ENCODE assay signal across 32 cellular contexts in the genomic region with DNA sequence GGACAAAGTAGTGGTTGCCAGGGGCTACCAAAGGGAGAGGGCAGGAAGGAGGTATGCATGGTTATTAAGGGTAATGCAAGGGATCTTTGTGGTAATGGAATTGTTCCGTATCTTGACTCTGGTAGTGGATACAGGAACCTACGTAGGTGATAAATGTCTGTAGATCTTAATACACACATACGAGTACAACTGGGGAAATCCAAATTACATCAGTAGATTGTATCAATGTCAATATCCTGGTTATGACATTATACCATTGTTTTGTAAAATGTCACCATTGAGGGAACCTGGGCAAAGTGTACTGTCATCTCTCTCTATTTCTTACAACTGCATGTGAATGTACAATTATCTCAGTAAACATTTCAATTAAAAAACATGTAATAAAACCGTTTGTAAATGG. TPM values are rescaled to one million over a fixed set of nuclear protein-coding genes. Genes with fewer than 3 reads are reported as not detected.
DNase-seq lines count a peak whose midpoint lies in the region; ATAC-seq lines count a peak whose summit lies in the region.
"Had no signal": no experiment of that assay in that cellular context is flagged by ENCODE, and none has a peak within 500 bp of the region (broad histone marks: within the 10 kb centered on the region; RNA-seq: fewer than 3 reads in every experiment).

No MANE protein-coding gene starts in this region.

- no peak overlapping the region for H3K9ac ChIP-seq in mesenchymal stem cell (ENCODE audit: low read length)
- H3K9ac ChIP-seq: neural progenitor cell had no signal

- in situ Hi-C loops in G401 (cut with HindIII; ENCODE audit: low sequenced_read_pairs): no loop called here

- H3K4ac ChIP-seq in mesenchymal stem cell (ENCODE audit: low read depth in 1 of 2, low read length in 2 of 2): no peak overlapping the region

- H3K9me3 Mint-ChIP-seq in activated naive CD8-positive, alpha-beta T cell treated with anti-CD3 and anti-CD28 coated beads, Interleukin-2, amount 50 U/mL, for 24 hours: no peaks in the 10 kb centered on the region
- no peaks in the 10 kb centered on the region for H3K9me3 Mint-ChIP-seq in activated naive CD8-positive, alpha-beta T cell treated with anti-CD3 and anti-CD28 coated beads for 36 hours
- H3K9me3 Mint-ChIP-seq: activated CD4-positive, alpha-beta memory T cell treated with anti-CD3 and anti-CD28 coated beads, Interleukin-2, amount 10 ng/mL, durations not matched to agents 7 days and 5 days; effector memory CD8-positive, alpha-beta T cell; memory B cell; T-cell had no signal

- no peak overlapping the region for H2BK5ac ChIP-seq in mesenchymal stem cell (ENCODE audit: low read depth, low read length, poor library complexity, severe bottlenecking)

- peaks cover 11% of the 10 kb centered on the region for H3K4me1 Mint-ChIP-seq in activated naive CD8-positive, alpha-beta T cell treated with anti-CD3 and anti-CD28 coated beads, Interleukin-2, amount 50 U/mL, for 24 hours
- peaks cover 12% of the 10 kb centered on the region for H3K4me1 Mint-ChIP-seq in activated naive CD8-positive, alpha-beta T cell treated with anti-CD3 and anti-CD28 coated beads for 36 hours

- H2BK12ac ChIP-seq in mesenchymal stem cell (ENCODE audit: low read length in 2 of 2): peak overlapping the region in 1 of 2 experiments; percentile 47

- H2BK120ac ChIP-seq in mesenchymal stem cell (ENCODE audit: low read depth, low read length): no peak overlapping the region

- peak overlapping the region; percentile 20 for H3K27ac Mint-ChIP-seq in activated naive CD8-positive, alpha-beta T cell treated with anti-CD3 and anti-CD28 coated beads, Interleukin-2, amount 50 U/mL, for 24 hours
- H3K27ac Mint-ChIP-seq in activated naive CD8-positive, alpha-beta T cell treated with anti-CD3 and anti-CD28 coated beads for 36 hours: no peak overlapping the region
- H3K27ac Mint-ChIP-seq: activated CD4-positive, alpha-beta memory T cell treated with anti-CD3 and anti-CD28 coated beads, Interleukin-2, amount 10 ng/mL, durations not matched to agents 7 days and 5 days; effector memory CD8-positive, alpha-beta T cell; memory B cell; neural progenitor cell; progenitor cell of endocrine pancreas; T-cell had no signal

- no peak overlapping the region for H4K8ac ChIP-seq in mesenchymal stem cell (ENCODE audit: low read length)

- no peak for DNase-seq in activated naive CD8-positive, alpha-beta T cell treated with anti-CD3 and anti-CD28 coated beads, Interleukin-2, amount 50 U/mL, for 24 hours
- DNase-seq in activated naive CD8-positive, alpha-beta T cell treated with anti-CD3 and anti-CD28 coated beads for 36 hours: no peak
- DNase-seq in SJSA1 (ENCODE audit: low read depth in 1 of 2, low spot score in 2 of 2) (no peak), mesenchymal stem cell (no peak), cortex of kidney (lab: John Stamatoyannopoulos, UW) (no peak), G401 (ENCODE audit: low spot score) (no peak), aorta (no peak)
- DNase-seq: ACHN; activated CD4-positive, alpha-beta memory T cell treated with anti-CD3 and anti-CD28 coated beads, Interleukin-2, amount 10 ng/mL, durations not matched to agents 7 days and 5 days; activated gamma-delta T cell treated with Interleukin-2 at 50 U/mL for 16 hours; colonic mucosa; effector memory CD8-positive, alpha-beta T cell; H7; NCI-H1092; NCI-H187; NCI-H2171; NCI-H524 treated with DMSO at 0.1 percent for 48 hours; SJCRH30; stimulated activated CD4-positive, alpha-beta T cell treated with anti-CD3 and anti-CD28 coated beads, Interleukin-15, amount 100 ng/mL, for 24 hours; stimulated activated naive CD4-positive, alpha-beta T cell; T-cell; thyroid gland had no signal

- ATAC-seq in activated naive CD8-positive, alpha-beta T cell treated with anti-CD3 and anti-CD28 coated beads, Interleukin-2, amount 50 U/mL, for 24 hours: peak; percentile 77
- ATAC-seq in HG02588 (IDR thresholded peaks at IDR 0.05; ENCODE audit: unreplicated experiment) (no peak), aorta (ENCODE audit: low FRiP score) (no peak)
- ATAC-seq: effector memory CD8-positive, alpha-beta T cell; left colon; sciatic nerve; T-cell had no signal

- H3K4me1 ChIP-seq in SJSA1 (replicated peaks) (peaks cover 45% of the 10 kb centered on the region), mesenchymal stem cell (ENCODE audit: control insufficient read depth, insufficient read depth, low read depth, low read length) (peaks cover 15% of the 10 kb centered on the region), aorta (ENCODE audit: control insufficient read depth in 1 of 2, insufficient read depth in 2 of 2, low read length in 2 of 2) (no peaks in the 10 kb centered on the region)
- H3K4me1 ChIP-seq: breast epithelium, colonic mucosa, thyroid gland had no signal

- H3K27me3 ChIP-seq in SJSA1 (replicated peaks) (no peaks in the 10 kb centered on the region), mesenchymal stem cell (ENCODE audit: control insufficient read depth in 1 of 2, insufficient read depth in 1 of 2, low read length in 2 of 2) (no peaks in the 10 kb centered on the region), aorta (ENCODE audit: control insufficient read depth in 1 of 2, insufficient read depth in 2 of 2, low read length in 1 of 2) (peaks cover 0 to 2% of the 10 kb centered on the region in 2 donors)
- H3K27me3 ChIP-seq: breast epithelium, colonic mucosa, hepatocyte, neural progenitor cell, SJCRH30, thyroid gland had no signal

- no peak overlapping the region for H3K23ac ChIP-seq in mesenchymal stem cell (ENCODE audit: low read length in 2 of 2)

- H2AFZ ChIP-seq in mesenchymal stem cell (ENCODE audit: low read depth, low read length): no peak overlapping the region
- H2AFZ ChIP-seq: hepatocyte, neural progenitor cell had no signal

- no peak overlapping the region for H2AK5ac ChIP-seq in mesenchymal stem cell (ENCODE audit: low read length, severe bottlenecking)

- no peak overlapping the region for H4K91ac ChIP-seq in mesenchymal stem cell (ENCODE audit: low read length)

- H3K4me3 Mint-ChIP-seq in activated naive CD8-positive, alpha-beta T cell treated with anti-CD3 and anti-CD28 coated beads, Interleukin-2, amount 50 U/mL, for 24 hours: no peak overlapping the region
- H3K4me3 Mint-ChIP-seq in activated naive CD8-positive, alpha-beta T cell treated with anti-CD3 and anti-CD28 coated beads for 36 hours: no peak overlapping the region
- H3K4me3 Mint-ChIP-seq: activated CD4-positive, alpha-beta memory T cell treated with anti-CD3 and anti-CD28 coated beads, Interleukin-2, amount 10 ng/mL, durations not matched to agents 7 days and 5 days; effector memory CD8-positive, alpha-beta T cell; memory B cell; neural progenitor cell; T-cell had no signal

- H3K27me3 Mint-ChIP-seq in activated naive CD8-positive, alpha-beta T cell treated with anti-CD3 and anti-CD28 coated beads, Interleukin-2, amount 50 U/mL, for 24 hours: no peaks in the 10 kb centered on the region
- H3K27me3 Mint-ChIP-seq in activated naive CD8-positive, alpha-beta T cell treated with anti-CD3 and anti-CD28 coated beads for 36 hours: no peaks in the 10 kb centered on the region
- H3K27me3 Mint-ChIP-seq: activated CD4-positive, alpha-beta memory T cell treated with anti-CD3 and anti-CD28 coated beads, Interleukin-2, amount 10 ng/mL, durations not matched to agents 7 days and 5 days; memory B cell had no signal

- no peak overlapping the region for H2BK15ac ChIP-seq in mesenchymal stem cell (ENCODE audit: low read depth, poor library complexity, severe bottlenecking)

- H3K27ac ChIP-seq in SJSA1 (peak overlapping the region; percentile 64), mesenchymal stem cell (ENCODE audit: low read length, poor library complexity, severe bottlenecking) (peak overlapping the region; percentile 19), aorta (ENCODE audit: low read depth in 1 of 2, low read length in 2 of 2) (no peak overlapping the region)
- H3K27ac ChIP-seq: breast epithelium, colonic mucosa, hepatocyte, neural progenitor cell, SJCRH30, thyroid gland had no signal

- H3K4me3 ChIP-seq in SJSA1 (no peak overlapping the region), mesenchymal stem cell (ENCODE audit: insufficient read depth in 1 of 2, low read depth in 1 of 2, low read length in 2 of 2) (no peak overlapping the region), aorta (ENCODE audit: low read length in 2 of 2) (no peak overlapping the region)
- H3K4me3 ChIP-seq: breast epithelium, colonic mucosa, hepatocyte, neural progenitor cell, SJCRH30, thyroid gland had no signal

- H3K9me3 ChIP-seq in SJSA1 (replicated peaks) (no peaks in the 10 kb centered on the region), mesenchymal stem cell (ENCODE audit: control insufficient read depth, low read length) (no peaks in the 10 kb centered on the region), aorta (ENCODE audit: control insufficient read depth, low read length) (no peaks in the 10 kb centered on the region)
- H3K9me3 ChIP-seq: breast epithelium, colonic mucosa, SJCRH30, thyroid gland had no signal

- no peak overlapping the region for H3K18ac ChIP-seq in mesenchymal stem cell (ENCODE audit: low read depth in 1 of 2, low read length in 2 of 2)

- intact Hi-C loops in aorta (cut with DNase I): no loop called here

- WGBS in mesenchymal stem cell: 100% methylated on average over 1 of the region's 4 CpGs
- 81 to 84% methylated on average over 4 of the region's 4 CpGs for WGBS in aorta, 2 donors

- H3K4me2 ChIP-seq in mesenchymal stem cell (ENCODE audit: low read length, poor library complexity, severe bottlenecking): no peak overlapping the region
- H3K4me2 ChIP-seq: hepatocyte, neural progenitor cell had no signal

- H3K79me1 ChIP-seq in mesenchymal stem cell (replicated peaks; ENCODE audit: low read length, poor library complexity, severe bottlenecking): peaks cover 6% of the 10 kb centered on the region

- peaks cover 40% of the 10 kb centered on the region for H3K36me3 ChIP-seq in SJSA1
- H3K36me3 ChIP-seq in mesenchymal stem cell (ENCODE audit: control insufficient read depth in 1 of 2, insufficient read depth in 2 of 2, low read depth in 1 of 2, low read length in 2 of 2): peaks cover 0 to 23% of the 10 kb centered on the region in 2 experiments
- H3K36me3 ChIP-seq in aorta (ENCODE audit: control insufficient read depth in 1 of 2, insufficient read depth in 2 of 2, low read length in 1 of 2): no peaks in the 10 kb centered on the region
- H3K36me3 ChIP-seq: breast epithelium, colonic mucosa, neural progenitor cell, SJCRH30, thyroid gland had no signal

- no peak overlapping the region for H3K14ac ChIP-seq in mesenchymal stem cell (ENCODE audit: low read length in 2 of 2)

- no peaks in the 10 kb centered on the region for H3K36me3 Mint-ChIP-seq in activated naive CD8-positive, alpha-beta T cell treated with anti-CD3 and anti-CD28 coated beads, Interleukin-2, amount 50 U/mL, for 24 hours (ENCODE audit: low read depth)
- no peaks in the 10 kb centered on the region for H3K36me3 Mint-ChIP-seq in activated naive CD8-positive, alpha-beta T cell treated with anti-CD3 and anti-CD28 coated beads for 36 hours
- H3K36me3 Mint-ChIP-seq: memory B cell, neural progenitor cell, T-cell had no signal

RNA-seq across cellular contexts. Expression of a gene that starts 56.2 kb away (rescaled TPM):
- total RNA-seq in activated naive CD8-positive, alpha-beta T cell treated with anti-CD3 and anti-CD28 coated beads for 36 hours: under 1 TPM; 0.62 to 0.76 TPM
- total RNA-seq in SJSA1 (2014; rRNA removed; shearing (Covaris generic)): 22.2 and 46.0 TPM in 2 replicates
- 7.2 TPM for polyA plus RNA-seq in mesenchymal stem cell (2013, experiment 1 of 2)
- 7.0 TPM for polyA plus RNA-seq in mesenchymal stem cell (2013, experiment 2 of 2)
- 0.07 and 0.37 TPM in 2 replicates for total RNA-seq in G401 (2014; rRNA removed; shearing (Covaris generic))
- total RNA-seq in aorta: under 1 TPM; 0.06 to 0.10 TPM
- under 1 TPM in 1 of 2 donors, not detected in 1; 0.38 TPM for polyA plus RNA-seq in aorta
- total RNA-seq: frontal cortex, HT-29 had no signal

Comparison
In these comparisons a context has a peak if more than half of its experiments do, and no peak if none do; other contexts are left out.
1. H3K27ac ChIP-seq: peak in SJSA1 (single experiment) and mesenchymal stem cell (single experiment); none in aorta (0 of 2).
2. RNA of a gene that starts 56.2 kb away (total RNA-seq): 22.2 to 46.0 TPM in SJSA1; 0.62 to 0.76 TPM in activated naive CD8-positive, alpha-beta T cell treated with anti-CD3 and anti-CD28 coated beads for 36 hours, 0.06 to 0.10 TPM in aorta and 0.07 to 0.37 TPM in G401; every median in the first group is over 10 times any median in the second.